In genomic region chrX:47193475-47194241, GRCh38 we compare ENCODE assay signal across 1 cellular context.
TF ChIP-seq lines count a peak whose summit lies in the region.

UBA1 (plus strand) TSS chrX:47193829; CDS start chrX:47198803, 4,974 bp downstream.

TF ChIP-seq in K562, 482 proteins besides CTCF, POLR2A, EP300 and RAD21 (continued from another document and continues in another):
- TF ChIP-seq, protein P1, sequence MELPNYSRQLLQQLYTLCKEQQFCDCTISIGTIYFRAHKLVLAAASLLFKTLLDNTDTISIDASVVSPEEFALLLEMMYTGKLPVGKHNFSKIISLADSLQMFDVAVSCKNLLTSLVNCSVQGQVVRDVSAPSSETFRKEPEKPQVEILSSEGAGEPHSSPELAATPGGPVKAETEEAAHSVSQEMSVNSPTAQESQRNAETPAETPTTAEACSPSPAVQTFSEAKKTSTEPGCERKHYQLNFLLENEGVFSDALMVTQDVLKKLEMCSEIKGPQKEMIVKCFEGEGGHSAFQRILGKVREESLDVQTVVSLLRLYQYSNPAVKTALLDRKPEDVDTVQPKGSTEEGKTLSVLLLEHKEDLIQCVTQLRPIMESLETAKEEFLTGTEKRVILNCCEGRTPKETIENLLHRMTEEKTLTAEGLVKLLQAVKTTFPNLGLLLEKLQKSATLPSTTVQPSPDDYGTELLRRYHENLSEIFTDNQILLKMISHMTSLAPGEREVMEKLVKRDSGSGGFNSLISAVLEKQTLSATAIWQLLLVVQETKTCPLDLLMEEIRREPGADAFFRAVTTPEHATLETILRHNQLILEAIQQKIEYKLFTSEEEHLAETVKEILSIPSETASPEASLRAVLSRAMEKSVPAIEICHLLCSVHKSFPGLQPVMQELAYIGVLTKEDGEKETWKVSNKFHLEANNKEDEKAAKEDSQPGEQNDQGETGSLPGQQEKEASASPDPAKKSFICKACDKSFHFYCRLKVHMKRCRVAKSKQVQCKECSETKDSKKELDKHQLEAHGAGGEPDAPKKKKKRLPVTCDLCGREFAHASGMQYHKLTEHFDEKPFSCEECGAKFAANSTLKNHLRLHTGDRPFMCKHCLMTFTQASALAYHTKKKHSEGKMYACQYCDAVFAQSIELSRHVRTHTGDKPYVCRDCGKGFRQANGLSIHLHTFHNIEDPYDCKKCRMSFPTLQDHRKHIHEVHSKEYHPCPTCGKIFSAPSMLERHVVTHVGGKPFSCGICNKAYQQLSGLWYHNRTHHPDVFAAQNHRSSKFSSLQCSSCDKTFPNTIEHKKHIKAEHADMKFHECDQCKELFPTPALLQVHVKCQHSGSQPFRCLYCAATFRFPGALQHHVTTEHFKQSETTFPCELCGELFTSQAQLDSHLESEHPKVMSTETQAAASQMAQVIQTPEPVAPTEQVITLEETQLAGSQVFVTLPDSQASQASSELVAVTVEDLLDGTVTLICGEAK (IDR thresholded peaks at IDR 0.05): no peak
- TF ChIP-seq, protein P1 (CRISPR knock-in tag; IDR thresholded peaks at IDR 0.05): no peak
- no peak for TF ChIP-seq SAFB (IDR thresholded peaks at IDR 0.05; ENCODE audit: borderline replicate concordance, low read depth, low read length)
- TF ChIP-seq, protein P2, sequence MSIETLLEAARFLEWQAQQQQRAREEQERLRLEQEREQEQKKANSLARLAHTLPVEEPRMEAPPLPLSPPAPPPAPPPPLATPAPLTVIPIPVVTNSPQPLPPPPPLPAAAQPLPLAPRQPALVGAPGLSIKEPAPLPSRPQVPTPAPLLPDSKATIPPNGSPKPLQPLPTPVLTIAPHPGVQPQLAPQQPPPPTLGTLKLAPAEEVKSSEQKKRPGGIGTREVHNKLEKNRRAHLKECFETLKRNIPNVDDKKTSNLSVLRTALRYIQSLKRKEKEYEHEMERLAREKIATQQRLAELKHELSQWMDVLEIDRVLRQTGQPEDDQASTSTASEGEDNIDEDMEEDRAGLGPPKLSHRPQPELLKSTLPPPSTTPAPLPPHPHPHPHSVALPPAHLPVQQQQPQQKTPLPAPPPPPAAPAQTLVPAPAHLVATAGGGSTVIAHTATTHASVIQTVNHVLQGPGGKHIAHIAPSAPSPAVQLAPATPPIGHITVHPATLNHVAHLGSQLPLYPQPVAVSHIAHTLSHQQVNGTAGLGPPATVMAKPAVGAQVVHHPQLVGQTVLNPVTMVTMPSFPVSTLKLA (conservative IDR thresholded peaks at IDR 0.05): peak; percentile 66 to 70; a peak in 3 of 4 replicates
- no peak for TF ChIP-seq ZNF280A (IDR thresholded peaks at IDR 0.05; ENCODE audit: low read depth, partially characterized antibody)
- no peak for TF ChIP-seq ZNF217 (CRISPR knock-in tag; IDR thresholded peaks at IDR 0.05)
- TF ChIP-seq ZNF740 (CRISPR knock-in tag; IDR thresholded peaks at IDR 0.05): no peak
- no peak for TF ChIP-seq ZNF740 (tag; IDR thresholded peaks at IDR 0.05)
- peak; percentile 39; the same call in 1 of the 2 replicates for TF ChIP-seq TOE1 (IDR thresholded peaks at IDR 0.05; ENCODE audit: borderline replicate concordance)
- TF ChIP-seq TOE1 (CRISPR knock-in tag; IDR thresholded peaks at IDR 0.05; ENCODE audit: borderline replicate concordance, low read depth): no peak
- no peak for TF ChIP-seq SRSF7 (optimal IDR thresholded peaks at IDR 0.05; ENCODE audit: low read depth, low read length)
- no peak for TF ChIP-seq ZC3H11A (IDR thresholded peaks at IDR 0.05; ENCODE audit: low read depth, low read length)
- TF ChIP-seq MTA3 (IDR thresholded peaks at IDR 0.05; ENCODE audit: borderline replicate concordance): 0 out of 2 replicates have a peak, but pooled peaks have one; percentile 19
- TF ChIP-seq, protein P3, sequence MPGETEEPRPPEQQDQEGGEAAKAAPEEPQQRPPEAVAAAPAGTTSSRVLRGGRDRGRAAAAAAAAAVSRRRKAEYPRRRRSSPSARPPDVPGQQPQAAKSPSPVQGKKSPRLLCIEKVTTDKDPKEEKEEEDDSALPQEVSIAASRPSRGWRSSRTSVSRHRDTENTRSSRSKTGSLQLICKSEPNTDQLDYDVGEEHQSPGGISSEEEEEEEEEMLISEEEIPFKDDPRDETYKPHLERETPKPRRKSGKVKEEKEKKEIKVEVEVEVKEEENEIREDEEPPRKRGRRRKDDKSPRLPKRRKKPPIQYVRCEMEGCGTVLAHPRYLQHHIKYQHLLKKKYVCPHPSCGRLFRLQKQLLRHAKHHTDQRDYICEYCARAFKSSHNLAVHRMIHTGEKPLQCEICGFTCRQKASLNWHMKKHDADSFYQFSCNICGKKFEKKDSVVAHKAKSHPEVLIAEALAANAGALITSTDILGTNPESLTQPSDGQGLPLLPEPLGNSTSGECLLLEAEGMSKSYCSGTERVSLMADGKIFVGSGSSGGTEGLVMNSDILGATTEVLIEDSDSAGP (CRISPR knock-in tag; IDR thresholded peaks at IDR 0.05): no peak
- no peak for TF ChIP-seq MXD1 (CRISPR knock-in tag; IDR thresholded peaks at IDR 0.05; ENCODE audit: borderline replicate concordance, poor library complexity, severe bottlenecking)
- TF ChIP-seq, protein P4, sequence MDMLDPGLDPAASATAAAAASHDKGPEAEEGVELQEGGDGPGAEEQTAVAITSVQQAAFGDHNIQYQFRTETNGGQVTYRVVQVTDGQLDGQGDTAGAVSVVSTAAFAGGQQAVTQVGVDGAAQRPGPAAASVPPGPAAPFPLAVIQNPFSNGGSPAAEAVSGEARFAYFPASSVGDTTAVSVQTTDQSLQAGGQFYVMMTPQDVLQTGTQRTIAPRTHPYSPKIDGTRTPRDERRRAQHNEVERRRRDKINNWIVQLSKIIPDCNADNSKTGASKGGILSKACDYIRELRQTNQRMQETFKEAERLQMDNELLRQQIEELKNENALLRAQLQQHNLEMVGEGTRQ (CRISPR knock-in tag; IDR thresholded peaks at IDR 0.05): no peak
- TF ChIP-seq BCL6 (CRISPR knock-in tag; IDR thresholded peaks at IDR 0.05): no peak
- TF ChIP-seq ZNF232 (CRISPR knock-in tag; IDR thresholded peaks at IDR 0.05): no peak
- TF ChIP-seq KLF1 (tag; IDR thresholded peaks at IDR 0.05): no peak
- TF ChIP-seq SOX6 (IDR thresholded peaks at IDR 0.05): 0 out of 2 replicates have a peak, but pooled peaks have one; percentile 25
- TF ChIP-seq SAP30 (IDR thresholded peaks at IDR 0.05; ENCODE audit: borderline replicate concordance, insufficient read depth, low read depth, low read length, poor library complexity, severe bottlenecking): no peak
- no peak; the same call in 1 of the 2 replicates for TF ChIP-seq KAT7 (CRISPR knock-in tag; IDR thresholded peaks at IDR 0.05; ENCODE audit: borderline replicate concordance)
- TF ChIP-seq PHTF2 (CRISPR knock-in tag; IDR thresholded peaks at IDR 0.05): no peak
- TF ChIP-seq HNRNPH1 (optimal IDR thresholded peaks at IDR 0.05; ENCODE audit: low read depth, low read length): no peak
- TF ChIP-seq SPI1 (IDR thresholded peaks at IDR 0.05; ENCODE audit: borderline replicate concordance, low read depth, low read length): no peak
- 0 out of 4 replicates have a peak, but pooled peaks of 1 of the 2 experiments have one; percentile 34 for TF ChIP-seq FOXA3 (CRISPR knock-in tag; conservative IDR thresholded peaks at IDR 0.05 in 1 of 2, IDR thresholded peaks at IDR 0.05 in 1 of 2)
- TF ChIP-seq SMARCA5 (IDR thresholded peaks at IDR 0.05): no peak
- TF ChIP-seq POLR2B (IDR thresholded peaks at IDR 0.05; ENCODE audit: low read depth, partially characterized antibody): peak; percentile 88
- TF ChIP-seq PHB2 (IDR thresholded peaks at IDR 0.05; ENCODE audit: low read depth): no peak
- TF ChIP-seq, protein P5, sequence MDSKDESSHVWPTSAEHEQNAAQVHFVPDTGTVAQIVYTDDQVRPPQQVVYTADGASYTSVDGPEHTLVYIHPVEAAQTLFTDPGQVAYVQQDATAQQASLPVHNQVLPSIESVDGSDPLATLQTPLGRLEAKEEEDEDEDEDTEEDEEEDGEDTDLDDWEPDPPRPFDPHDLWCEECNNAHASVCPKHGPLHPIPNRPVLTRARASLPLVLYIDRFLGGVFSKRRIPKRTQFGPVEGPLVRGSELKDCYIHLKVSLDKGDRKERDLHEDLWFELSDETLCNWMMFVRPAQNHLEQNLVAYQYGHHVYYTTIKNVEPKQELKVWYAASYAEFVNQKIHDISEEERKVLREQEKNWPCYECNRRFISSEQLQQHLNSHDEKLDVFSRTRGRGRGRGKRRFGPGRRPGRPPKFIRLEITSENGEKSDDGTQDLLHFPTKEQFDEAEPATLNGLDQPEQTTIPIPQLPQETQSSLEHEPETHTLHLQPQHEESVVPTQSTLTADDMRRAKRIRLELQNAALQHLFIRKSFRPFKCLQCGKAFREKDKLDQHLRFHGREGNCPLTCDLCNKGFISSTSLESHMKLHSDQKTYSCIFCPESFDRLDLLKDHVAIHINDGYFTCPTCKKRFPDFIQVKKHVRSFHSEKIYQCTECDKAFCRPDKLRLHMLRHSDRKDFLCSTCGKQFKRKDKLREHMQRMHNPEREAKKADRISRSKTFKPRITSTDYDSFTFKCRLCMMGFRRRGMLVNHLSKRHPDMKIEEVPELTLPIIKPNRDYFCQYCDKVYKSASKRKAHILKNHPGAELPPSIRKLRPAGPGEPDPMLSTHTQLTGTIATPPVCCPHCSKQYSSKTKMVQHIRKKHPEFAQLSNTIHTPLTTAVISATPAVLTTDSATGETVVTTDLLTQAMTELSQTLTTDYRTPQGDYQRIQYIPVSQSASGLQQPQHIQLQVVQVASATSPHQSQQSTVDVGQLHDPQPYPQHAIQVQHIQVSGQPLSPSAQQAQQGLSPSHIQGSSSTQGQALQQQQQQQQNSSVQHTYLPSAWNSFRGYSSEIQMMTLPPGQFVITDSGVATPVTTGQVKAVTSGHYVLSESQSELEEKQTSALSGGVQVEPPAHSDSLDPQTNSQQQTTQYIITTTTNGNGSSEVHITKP (IDR thresholded peaks at IDR 0.05; ENCODE audit: partially characterized antibody): peak; percentile 13
- TF ChIP-seq, protein P6, sequence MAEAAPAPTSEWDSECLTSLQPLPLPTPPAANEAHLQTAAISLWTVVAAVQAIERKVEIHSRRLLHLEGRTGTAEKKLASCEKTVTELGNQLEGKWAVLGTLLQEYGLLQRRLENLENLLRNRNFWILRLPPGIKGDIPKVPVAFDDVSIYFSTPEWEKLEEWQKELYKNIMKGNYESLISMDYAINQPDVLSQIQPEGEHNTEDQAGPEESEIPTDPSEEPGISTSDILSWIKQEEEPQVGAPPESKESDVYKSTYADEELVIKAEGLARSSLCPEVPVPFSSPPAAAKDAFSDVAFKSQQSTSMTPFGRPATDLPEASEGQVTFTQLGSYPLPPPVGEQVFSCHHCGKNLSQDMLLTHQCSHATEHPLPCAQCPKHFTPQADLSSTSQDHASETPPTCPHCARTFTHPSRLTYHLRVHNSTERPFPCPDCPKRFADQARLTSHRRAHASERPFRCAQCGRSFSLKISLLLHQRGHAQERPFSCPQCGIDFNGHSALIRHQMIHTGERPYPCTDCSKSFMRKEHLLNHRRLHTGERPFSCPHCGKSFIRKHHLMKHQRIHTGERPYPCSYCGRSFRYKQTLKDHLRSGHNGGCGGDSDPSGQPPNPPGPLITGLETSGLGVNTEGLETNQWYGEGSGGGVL (CRISPR knock-in tag; IDR thresholded peaks at IDR 0.05): no peak
- TF ChIP-seq SUPT5H (IDR thresholded peaks at IDR 0.05): peak; percentile 97
- TF ChIP-seq NCOA2 (IDR thresholded peaks at IDR 0.05; ENCODE audit: partially characterized antibody in 2 of 2): no peak
- peak; percentile 81; the same call in 1 of the 2 replicates for TF ChIP-seq ATF7 (IDR thresholded peaks at IDR 0.05)
- no peak for TF ChIP-seq PHF21A (IDR thresholded peaks at IDR 0.05; ENCODE audit: borderline replicate concordance, low read depth)
- TF ChIP-seq ZNF134 (CRISPR knock-in tag; conservative IDR thresholded peaks at IDR 0.05): no peak
- no peak for TF ChIP-seq EZH2 (IDR thresholded peaks at IDR 0.05; ENCODE audit: borderline replicate concordance, low read depth, low read length)
